21 cellular contexts compared by ENCODE assay signal in genomic region chr15:33655488-33655887, GRCh38.
DNase-seq lines count a peak whose midpoint lies in the region; ATAC-seq and TF ChIP-seq lines count a peak whose summit lies in the region.
"Had no signal": no experiment of that assay in that cellular context is flagged by ENCODE, and none has a peak within 500 bp of the region (broad histone marks: within the 10 kb centered on the region; RNA-seq: fewer than 3 reads in every experiment).

No MANE protein-coding gene starts in this region.

- in situ Hi-C loops in ACHN (cut with HindIII; ENCODE audit: low pct_ligation_motif_present, low pct_unique_long_range_greater_than_20kb, low sequenced_read_pairs): no loop called here

- no peak overlapping the region for H3K4me3 Mint-ChIP-seq in osteocyte (ENCODE audit: unreplicated experiment)
- H3K4me3 Mint-ChIP-seq: CD4-positive, alpha-beta T cell; CD8-positive, alpha-beta memory T cell had no signal

- ATAC-seq in psoas muscle (peak; percentile 41 to 65 (median 52)), GM19023 (IDR thresholded peaks at IDR 0.05; ENCODE audit: unreplicated experiment) (no peak), lower lobe of right lung (no peak)
- ATAC-seq: GM12878 had no signal

- no peak for TF ChIP-seq CTCF in psoas muscle (IDR thresholded peaks at IDR 0.05)
- TF ChIP-seq CTCF in osteocyte (IDR thresholded peaks at IDR 0.05): no peak
- TF ChIP-seq CTCF in lower lobe of right lung (IDR thresholded peaks at IDR 0.05): no peak
- TF ChIP-seq CTCF in dorsolateral prefrontal cortex (IDR thresholded peaks at IDR 0.05 in 54 of 56, conservative IDR thresholded peaks at IDR 0.05 in 2 of 56; ENCODE audit: low read depth in 1 of 56, partially characterized antibody in 56 of 56): no peak

- H3K4me1 Mint-ChIP-seq in osteocyte (ENCODE audit: unreplicated experiment): no peaks in the 10 kb centered on the region
- H3K4me1 Mint-ChIP-seq: CD8-positive, alpha-beta memory T cell had no signal

- H3K27ac ChIP-seq in mesenchymal stem cell (ENCODE audit: low read length, poor library complexity, severe bottlenecking) (no peak overlapping the region), psoas muscle (peak overlapping the region; percentile 50), lower lobe of right lung (no peak overlapping the region), dorsolateral prefrontal cortex (no peak overlapping the region)
- H3K27ac ChIP-seq: 22Rv1; BLaER1 treated with 17β-estradiol and CSF1 and Interleukin-3, amounts not matched to agents 10 nM and 100 nM; GM23248 had no signal

- intact Hi-C loops in psoas muscle (cut with DNase I): loop anchor here in 1 of 2 donors (2.0 kb wide), 1 partner anchor 19 kb away; no protein-coding TSS in a partner anchor
- intact Hi-C loops in lower lobe of right lung (cut with DNase I): no loop called here
- intact Hi-C loops in dorsolateral prefrontal cortex (cut with DNase I): no loop called here

- H3K4ac ChIP-seq in mesenchymal stem cell (ENCODE audit: low read depth in 1 of 2, low read length in 2 of 2): no peak overlapping the region

- H3K27ac Mint-ChIP-seq in osteocyte (ENCODE audit: unreplicated experiment): no peak overlapping the region
- H3K27ac Mint-ChIP-seq: CD14-positive monocyte; CD4-positive, alpha-beta T cell; CD8-positive, alpha-beta memory T cell had no signal

- H3K4me3 ChIP-seq in mesenchymal stem cell (ENCODE audit: insufficient read depth in 1 of 2, low read depth in 1 of 2, low read length in 2 of 2) (no peak overlapping the region), psoas muscle (no peak overlapping the region), lower lobe of right lung (no peak overlapping the region), dorsolateral prefrontal cortex (no peak overlapping the region)
- H3K4me3 ChIP-seq: BLaER1 treated with 17β-estradiol and CSF1 and Interleukin-3, amounts not matched to agents 10 nM and 100 nM; GM12878; GM23248 had no signal

- peak; percentile 5 for DNase-seq in ACHN
- DNase-seq in glomerular visceral epithelial cell (ENCODE audit: extremely low spot score): peak; percentile 8
- DNase-seq in mesenchymal stem cell: no peak
- no peak for DNase-seq in psoas muscle
- DNase-seq in osteocyte (ENCODE audit: extremely low spot score, unreplicated experiment): no peak
- no peak for DNase-seq in lower lobe of right lung
- no peak for DNase-seq in dorsolateral prefrontal cortex
- DNase-seq: AML-193; BE2C; CD4-positive, alpha-beta T cell; CD8-positive, alpha-beta memory T cell; DMS79; EL; GDM1; HCEC 1CT had no signal

- no peak overlapping the region for H3K4me2 ChIP-seq in mesenchymal stem cell (ENCODE audit: low read length, poor library complexity, severe bottlenecking)

- H3K14ac ChIP-seq in mesenchymal stem cell (ENCODE audit: low read length in 2 of 2): no peak overlapping the region

- no peaks in the 10 kb centered on the region for H3K9me3 ChIP-seq in mesenchymal stem cell (ENCODE audit: control insufficient read depth, low read length)
- no peaks in the 10 kb centered on the region for H3K9me3 ChIP-seq in psoas muscle
- no peaks in the 10 kb centered on the region for H3K9me3 ChIP-seq in lower lobe of right lung
- H3K9me3 ChIP-seq: BE2C had no signal

- no peak overlapping the region for H3K18ac ChIP-seq in mesenchymal stem cell (ENCODE audit: low read depth in 1 of 2, low read length in 2 of 2)

- no peak overlapping the region for H2BK15ac ChIP-seq in mesenchymal stem cell (ENCODE audit: low read depth, poor library complexity, severe bottlenecking)

- H3K9me3 Mint-ChIP-seq in osteocyte (ENCODE audit: unreplicated experiment): no peaks in the 10 kb centered on the region
- H3K9me3 Mint-ChIP-seq: CD4-positive, alpha-beta T cell; CD8-positive, alpha-beta memory T cell had no signal

- H3K9ac ChIP-seq in mesenchymal stem cell (ENCODE audit: low read length): no peak overlapping the region
- H3K9ac ChIP-seq: BLaER1 treated with 17β-estradiol and CSF1 and Interleukin-3, amounts not matched to agents 10 nM and 100 nM; GM23248 had no signal

- 64% methylated on average over 4 of the region's 5 CpGs for WGBS in mesenchymal stem cell
- 31 to 39% (median 38%) methylated on average over 5 of the region's 5 CpGs for WGBS in psoas muscle, 3 donors

- H2AFZ ChIP-seq in mesenchymal stem cell (ENCODE audit: low read depth, low read length): no peak overlapping the region
- H2AFZ ChIP-seq: GM23248 had no signal

- H3K36me3 Mint-ChIP-seq in osteocyte (ENCODE audit: unreplicated experiment): no peaks in the 10 kb centered on the region
- H3K36me3 Mint-ChIP-seq: CD14-positive monocyte; CD8-positive, alpha-beta memory T cell had no signal

- H2BK12ac ChIP-seq in mesenchymal stem cell (ENCODE audit: low read length in 2 of 2): no peak overlapping the region

- no peak overlapping the region for H2BK120ac ChIP-seq in mesenchymal stem cell (ENCODE audit: low read depth, low read length)

- H2AK5ac ChIP-seq in mesenchymal stem cell (ENCODE audit: low read length, severe bottlenecking): no peak overlapping the region

- no peak overlapping the region for H4K8ac ChIP-seq in mesenchymal stem cell (ENCODE audit: low read length)

- no peak overlapping the region for H4K91ac ChIP-seq in mesenchymal stem cell (ENCODE audit: low read length)

- no peaks in the 10 kb centered on the region for H3K79me1 ChIP-seq in mesenchymal stem cell (replicated peaks; ENCODE audit: low read length, poor library complexity, severe bottlenecking)

- H3K36me3 ChIP-seq in mesenchymal stem cell (ENCODE audit: control insufficient read depth in 1 of 2, insufficient read depth in 2 of 2, low read depth in 1 of 2, low read length in 2 of 2) (peaks cover 0 to 27% of the 10 kb centered on the region in 2 experiments), psoas muscle (ENCODE audit: insufficient read depth in 1 of 2, low read depth in 1 of 2) (peaks cover 0 to 8% of the 10 kb centered on the region in 2 donors), lower lobe of right lung (no peaks in the 10 kb centered on the region)
- H3K36me3 ChIP-seq: BE2C; BLaER1 treated with 17β-estradiol and CSF1 and Interleukin-3, amounts not matched to agents 10 nM and 100 nM had no signal

- H3K27me3 ChIP-seq in mesenchymal stem cell (ENCODE audit: control insufficient read depth in 1 of 2, insufficient read depth in 1 of 2, low read length in 2 of 2) (peaks cover 33 to 41% of the 10 kb centered on the region in 2 experiments), psoas muscle (ENCODE audit: insufficient read depth in 3 of 3, low read length in 2 of 3) (no peaks in the 10 kb centered on the region), lower lobe of right lung (ENCODE audit: low read depth) (no peaks in the 10 kb centered on the region), dorsolateral prefrontal cortex (no peaks in the 10 kb centered on the region)
- H3K27me3 ChIP-seq: BE2C; BLaER1 treated with 17β-estradiol and CSF1 and Interleukin-3, amounts not matched to agents 10 nM and 100 nM had no signal

- H3K23ac ChIP-seq in mesenchymal stem cell (ENCODE audit: low read length in 2 of 2): no peak overlapping the region

- H3K27me3 Mint-ChIP-seq in osteocyte (ENCODE audit: unreplicated experiment): no peaks in the 10 kb centered on the region
- H3K27me3 Mint-ChIP-seq: CD4-positive, alpha-beta T cell had no signal

- H3K4me1 ChIP-seq in mesenchymal stem cell (ENCODE audit: control insufficient read depth, insufficient read depth, low read depth, low read length) (peaks cover 1% of the 10 kb centered on the region), psoas muscle (no peaks in the 10 kb centered on the region), lower lobe of right lung (no peaks in the 10 kb centered on the region)
- H3K4me1 ChIP-seq: BE2C had no signal

- peak overlapping the region; percentile 24 for H2BK5ac ChIP-seq in mesenchymal stem cell (ENCODE audit: low read depth, low read length, poor library complexity, severe bottlenecking)

Comparison
In these comparisons a context has a peak if more than half of its experiments do, and no peak if none do; other contexts are left out.
1. DNase-seq: peak in ACHN (single experiment) and glomerular visceral epithelial cell (single experiment); none in mesenchymal stem cell (single experiment), psoas muscle (0 of 2), osteocyte (single experiment), lower lobe of right lung (single experiment) and dorsolateral prefrontal cortex (0 of 10).
2. ATAC-seq: peak in psoas muscle (4 of 4); none in GM19023 (single experiment) and lower lobe of right lung (0 of 2).